In the genomic region with DNA sequence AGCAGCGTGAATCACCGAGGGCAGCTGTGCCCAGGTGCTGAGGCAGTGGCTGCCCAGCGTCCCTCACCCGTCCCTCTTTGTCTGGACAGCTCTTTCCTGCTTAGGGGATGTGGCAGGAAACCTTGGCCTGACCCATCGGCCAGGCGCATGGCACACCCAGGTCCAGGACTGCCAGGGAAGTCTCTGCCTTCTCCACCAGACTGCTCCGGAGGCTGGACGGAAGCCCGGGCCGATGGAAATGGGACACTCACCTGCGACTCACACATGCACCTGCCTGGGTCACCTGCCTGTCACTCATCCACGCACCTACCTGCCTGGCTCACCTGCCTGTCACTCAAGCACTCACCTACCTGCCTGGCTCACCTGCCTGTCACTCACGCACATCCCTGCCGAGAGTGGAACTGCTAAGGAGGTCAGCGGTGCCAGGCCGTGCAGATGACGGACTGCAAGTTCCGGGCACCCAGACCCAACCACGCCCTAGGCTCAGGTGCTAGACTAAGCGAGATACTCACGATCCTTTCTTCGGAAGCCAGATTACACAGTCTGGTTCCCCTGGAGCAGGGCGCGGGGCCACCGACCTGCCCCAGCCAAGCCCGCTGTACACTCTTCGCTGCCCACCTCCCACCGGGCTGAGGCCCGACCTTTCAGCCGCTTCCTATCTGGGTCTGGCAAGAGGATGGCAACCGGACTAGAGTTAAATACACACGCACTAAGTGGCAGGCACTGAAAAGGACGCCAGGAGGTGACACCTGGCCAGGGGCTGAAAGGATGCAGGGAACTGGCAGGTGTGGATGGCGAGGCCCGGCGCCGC, we compare ENCODE assay signal across 8 cellular contexts. TPM values are rescaled to one million over a fixed set of nuclear protein-coding genes. Genes with fewer than 3 reads are reported as not detected.
DNase-seq lines count a peak whose midpoint lies in the region; ATAC-seq, FAIRE-seq and TF ChIP-seq lines count a peak whose summit lies in the region.

No MANE protein-coding gene starts in this region.

- peaks cover 34% of the 10 kb centered on the region for H3K4me1 ChIP-seq in Karpas-422 (ENCODE audit: low read length)
- H3K4me1 ChIP-seq in GM12878 (ENCODE audit: control insufficient read depth, insufficient read depth, low read length), result peaks cover 18% of the 10 kb centered on the region

- H3K79me2 ChIP-seq in Karpas-422 (ENCODE audit: low read length) (peaks cover 56% of the 10 kb centered on the region), GM12878 (ENCODE audit: control insufficient read depth, insufficient read depth, low read length) (peaks cover 44% of the 10 kb centered on the region)

- 18% methylated on average over 37 of the region's 37 CpGs for WGBS in GM12878 (ENCODE audit: insufficient coverage, insufficient replicate concordance, low lambda C conversion rate, missing lambda C conversion rate)

- H3K4me1 Mint-ChIP-seq in Calu3 (ENCODE audit: low read depth, unreplicated experiment) (peaks cover 14% of the 10 kb centered on the region), memory B cell (peaks cover 25% of the 10 kb centered on the region)

- H3K27me3 ChIP-seq in Karpas-422 (ENCODE audit: low read length), result no peaks in the 10 kb centered on the region
- no peaks in the 10 kb centered on the region for H3K27me3 ChIP-seq in GM12878 (replicated peaks in 1 of 2; ENCODE audit: control insufficient read depth in 2 of 2, insufficient read depth in 2 of 2, low read length in 1 of 2)

- H3K36me3 Mint-ChIP-seq in Calu3 (ENCODE audit: insufficient read depth, unreplicated experiment), result peaks cover 36% of the 10 kb centered on the region
- peaks cover 2% of the 10 kb centered on the region for H3K36me3 Mint-ChIP-seq in memory B cell

- CTCF ChIA-PET in Calu3 (lab: Charles Lee) (interaction anchor here (1.6 kb wide), 1 partner anchor 9 kb away, joined by 4 read pairs; no protein-coding TSS in a partner anchor), GM12878 (lab: Yijun Ruan, JAX) (interaction anchor here (0.6 to 0.7 kb wide), 2 partner anchors 150 to 151 kb away, joined by 3 read pairs; no protein-coding TSS in a partner anchor)

- TF ChIP-seq EP300 in GM12878 (IDR thresholded peaks at IDR 0.05; ENCODE audit: borderline replicate concordance in 1 of 2, control insufficient read depth in 1 of 2, low read depth in 2 of 2, low read length in 2 of 2), result no peak

- POLR2A ChIA-PET in GM12878 (lab: Charles Lee), result interaction anchor here (0.6 to 1.4 kb wide), 5 partner anchors 17 to 306 kb away, joined by 3 to 5 read pairs (median 4); no protein-coding TSS in a partner anchor

- peak; percentile 74 for TF ChIP-seq POLR2A in GM12878 (IDR thresholded peaks at IDR 0.05; ENCODE audit: low read depth, low read length)

- H3K27ac ChIP-seq in Karpas-422 (ENCODE audit: low read length), result peak overlapping the region; percentile 29; the same call in 1 of the 2 replicates
- H3K27ac ChIP-seq in GM12878 (ENCODE audit: control insufficient read depth, insufficient read depth), result peak overlapping the region; percentile 78

- DNase-seq in Calu3 (peak; percentile 48), Karpas-422 (peak; percentile 64), GM12878 (ENCODE audit: low read depth, low spot score) (no peak), memory B cell (ENCODE audit: low spot score in 2 of 2) (no peak), NCI-H1092 treated with DMSO at 0.1 percent for 48 hours (lab: John Stamatoyannopoulos, UW) (no peak), medulla oblongata (ENCODE audit: extremely low spot score) (no peak)

- RAD21 ChIA-PET in GM12878 (lab: Charles Lee; ENCODE audit: unreplicated experiment), result interaction anchor here (1.6 kb wide), 1 partner anchor 150 kb away, joined by 6 read pairs; no protein-coding TSS in a partner anchor

- no TSS peak for BruUV-seq in Calu3 (replicated peaks; lab: Mats Ljungman, UMichigan)
- no TSS peak for BruUV-seq in GM12878 (replicated peaks; lab: Mats Ljungman, UMichigan)

- H3K9me3 ChIP-seq in Karpas-422 (ENCODE audit: low read length) (no peaks in the 10 kb centered on the region), GM12878 (replicated peaks; ENCODE audit: control insufficient read depth, insufficient read depth, low read length) (no peaks in the 10 kb centered on the region)

- no peaks in the 10 kb centered on the region for H3K9me3 Mint-ChIP-seq in Calu3 (ENCODE audit: low read depth, unreplicated experiment)
- no peaks in the 10 kb centered on the region for H3K9me3 Mint-ChIP-seq in memory B cell

- H4K20me1 ChIP-seq in Karpas-422 (ENCODE audit: insufficient read depth, low read depth, low read length) (peaks cover 44% of the 10 kb centered on the region; the same call in 1 of the 2 replicates), GM12878 (ENCODE audit: control insufficient read depth, insufficient read depth) (peaks cover 4% of the 10 kb centered on the region; the same call in 1 of the 2 replicates)

- H3K27ac Mint-ChIP-seq in Calu3 (ENCODE audit: unreplicated experiment) (peak overlapping the region; percentile 64), memory B cell (peak overlapping the region; percentile 63)

- no peak overlapping the region for H2AFZ ChIP-seq in Karpas-422 (ENCODE audit: low read length)
- H2AFZ ChIP-seq in GM12878 (ENCODE audit: control insufficient read depth, low read depth, low read length), result no peak overlapping the region

- H3K9me2 ChIP-seq in Karpas-422 (replicated peaks; ENCODE audit: insufficient read depth, low read length), result no peaks in the 10 kb centered on the region

- 0 out of 2 replicates have a peak, but pooled peaks cover 1% of the 10 kb centered on the region for H3K36me3 ChIP-seq in Karpas-422 (ENCODE audit: insufficient read depth, low read length)
- H3K36me3 ChIP-seq in GM12878 (ENCODE audit: control insufficient read depth in 2 of 2, insufficient read depth in 2 of 2, low read length in 1 of 2), result peaks cover 5 to 6% of the 10 kb centered on the region in 2 experiments; a peak in 3 of 4 replicates

- H3K4me3 Mint-ChIP-seq in Calu3 (ENCODE audit: low read depth, unreplicated experiment) (peak overlapping the region; percentile 85), memory B cell (peak overlapping the region; percentile 84)

- TF ChIP-seq RAD21 in GM12878 (IDR thresholded peaks at IDR 0.05; ENCODE audit: insufficient read depth, low read depth, low read length), result no peak

- H3K4me2 ChIP-seq in Karpas-422 (ENCODE audit: low read depth, low read length, poor library complexity, severe bottlenecking) (peak overlapping the region; percentile 99), GM12878 (ENCODE audit: control insufficient read depth, insufficient read depth) (peak overlapping the region; percentile 100)

- no peak for FAIRE-seq in GM12878 (lab: Jason Lieb, UNC)

- ATAC-seq in GM12878, result no peak; the same call in 2 of the 3 replicates
- no peak for ATAC-seq in memory B cell (ENCODE audit: low read depth)
- no peak for ATAC-seq in GM21526 (IDR thresholded peaks at IDR 0.05; ENCODE audit: low FRiP score, unreplicated experiment)
- no peak for ATAC-seq in GM21367 (IDR thresholded peaks at IDR 0.05; ENCODE audit: unreplicated experiment)

- TF ChIP-seq CTCF in Calu3 (IDR thresholded peaks at IDR 0.05; ENCODE audit: unreplicated experiment) (no peak), GM12878 (IDR thresholded peaks at IDR 0.05 in 2 of 3, conservative IDR thresholded peaks at IDR 0.05 in 1 of 3; ENCODE audit: control insufficient read depth in 2 of 3, extremely low read depth in 1 of 3, insufficient read depth in 1 of 3, low read depth in 3 of 3, low read length in 3 of 3) (no peak)

- intact Hi-C loops in Calu3 (cut with micrococcal nuclease; ENCODE audit: unreplicated experiment) (no loop called here), GM12878 (cut with micrococcal nuclease; ENCODE audit: unreplicated experiment) (no loop called here)

- in situ Hi-C loops in GM12878 (cut with MboI), result no loop called here

- H3K9ac ChIP-seq in Karpas-422 (ENCODE audit: low read length) (peak overlapping the region; percentile 99), GM12878 (ENCODE audit: control insufficient read depth, insufficient read depth, low read length) (peak overlapping the region; percentile 92)

- H3K27me3 Mint-ChIP-seq in Calu3 (ENCODE audit: unreplicated experiment), result no peaks in the 10 kb centered on the region
- no peaks in the 10 kb centered on the region for H3K27me3 Mint-ChIP-seq in memory B cell

- peak overlapping the region; percentile 98 for H3K4me3 ChIP-seq in Karpas-422 (ENCODE audit: low read length)
- peak overlapping the region; percentile 78 for H3K4me3 ChIP-seq in GM12878

- SMC1A ChIA-PET in GM12878 (lab: Charles Lee; ENCODE audit: uncharacterized antibody, unreplicated experiment), result interaction anchor here (1.2 kb wide), 1 partner anchor 18 kb away, joined by 5 read pairs; no protein-coding TSS in a partner anchor

RNA-seq across cellular contexts. Expression of a gene that starts 1.1 kb away (rescaled TPM):
- total RNA-seq in Calu3 (2022) (45.6 and 50.0 TPM in 2 replicates), GM12878 (2014; rRNA removed) (45.6 and 55.4 TPM in 2 replicates), GM12878 (2014; rRNA removed; fragmentation: Illumina TruSeq; extraction: Trizol) (28.3 and 33.5 TPM in 2 replicates), GM12878 (2021) (52.0 and 57.1 TPM in 2 replicates)
- 46.1 and 59.3 TPM in 2 replicates for total RNA-seq in Karpas-422 (2014; rRNA removed; shearing (Covaris generic); ENCODE audit: low replicate concordance)
- total RNA-seq in GM12878 (2013; cell fraction: nucleolus; rRNA removed), result 69.9 and 74.2 TPM in 2 replicates
- polyA plus RNA-seq in GM12878 (2011; ENCODE audit: low read depth), result 12.1 TPM
- polyA plus RNA-seq in GM12878 (2011; rRNA removed) (24.3 and 27.0 TPM in 2 replicates), GM12878 (2014; fragmentation: Illumina TruSeq; extraction: Trizol) (38.3 and 43.1 TPM in 2 replicates), GM12878 (2014; fragmentation: Nextera tagmentation; extraction: Ambion mirVana) (1 to 10 TPM in 1 of 2 experiments, under 1 TPM in 1; 0.72 to 3.5 TPM), GM12878 (2014; rRNA removed) (63.0 and 65.0 TPM in 2 replicates), GM12878 (2016; fragmentation: Nextera tagmentation; extraction: Ambion mirVana) (10 to 100 TPM; 70.3 to 70.5 TPM)
- 32.3 and 38.7 TPM in 2 replicates for polyA plus RNA-seq in GM12878 (2011; cell fraction: cytosol; rRNA removed)
- polyA plus RNA-seq in GM12878 (2011; cell fraction: nucleus; rRNA removed), result 41.8 and 58.0 TPM in 2 replicates
- polyA plus RNA-seq in GM12878 (2012), result 36.4 and 40.9 TPM in 2 replicates
- polyA minus RNA-seq in GM12878 (2011; rRNA and poly(A)+ RNA removed), result 6.4 and 16.3 TPM in 2 replicates
- polyA minus RNA-seq in GM12878 (2011; cell fraction: cytosol; rRNA and poly(A)+ RNA removed), result 11.9 and 13.4 TPM in 2 replicates
- 18.4 and 31.2 TPM in 2 replicates for polyA minus RNA-seq in GM12878 (2011; cell fraction: nucleus; rRNA and poly(A)+ RNA removed)

RNA-seq across cellular contexts. Expression of a gene that starts 7.7 kb away (rescaled TPM):
- 2.5 and 4.1 TPM in 2 replicates for total RNA-seq in Calu3 (2022)
- 1.2 and 1.4 TPM in 2 replicates for total RNA-seq in Karpas-422 (2014; rRNA removed; shearing (Covaris generic); ENCODE audit: low replicate concordance)
- 1.4 and 1.6 TPM in 2 replicates for total RNA-seq in GM12878 (2013; cell fraction: nucleolus; rRNA removed)
- 0.60 and 0.85 TPM in 2 replicates for total RNA-seq in GM12878 (2014; rRNA removed)
- 0.13 and 0.41 TPM in 2 replicates for total RNA-seq in GM12878 (2014; rRNA removed; fragmentation: Illumina TruSeq; extraction: Trizol)
- total RNA-seq in GM12878 (2021), result 1.9 and 2.3 TPM in 2 replicates
- 0.21 TPM for polyA plus RNA-seq in GM12878 (2011; ENCODE audit: low read depth)
- polyA plus RNA-seq in GM12878 (2011; rRNA removed), result 0.10 and 0.18 TPM in 2 replicates
- polyA plus RNA-seq in GM12878 (2011; cell fraction: cytosol; rRNA removed), result 0.21 and 0.59 TPM in 2 replicates
- 8.3 and 8.4 TPM in 2 replicates for polyA plus RNA-seq in GM12878 (2011; cell fraction: nucleus; rRNA removed)
- 2.0 and 2.1 TPM in 2 replicates for polyA plus RNA-seq in GM12878 (2012)
- polyA plus RNA-seq in GM12878 (2014; fragmentation: Illumina TruSeq; extraction: Trizol), result 0.06 TPM in 1 of 2 replicates, not detected in the other
- polyA plus RNA-seq in GM12878 (2014; fragmentation: Nextera tagmentation; extraction: Ambion mirVana), result under 1 TPM in 1 of 2 experiments, not detected in 1; 0.07 TPM
- polyA plus RNA-seq in GM12878 (2014; rRNA removed), result 2.0 and 2.3 TPM in 2 replicates
- under 1 TPM; 0.11 to 0.62 TPM for polyA plus RNA-seq in GM12878 (2016; fragmentation: Nextera tagmentation; extraction: Ambion mirVana)
- 0.31 TPM in 1 of 2 replicates, not detected in the other for polyA minus RNA-seq in GM12878 (2011; rRNA and poly(A)+ RNA removed)
- not detected in 2 replicates for polyA minus RNA-seq in GM12878 (2011; cell fraction: cytosol; rRNA and poly(A)+ RNA removed)
- polyA minus RNA-seq in GM12878 (2011; cell fraction: nucleus; rRNA and poly(A)+ RNA removed), result 0.85 and 0.96 TPM in 2 replicates

RNA-seq across cellular contexts. Expression of a gene that starts 26.0 kb away (rescaled TPM):
- total RNA-seq in Calu3 (2022), result 2.0 and 4.2 TPM in 2 replicates
- total RNA-seq in Karpas-422 (2014; rRNA removed; shearing (Covaris generic); ENCODE audit: low replicate concordance), result 2.2 and 2.5 TPM in 2 replicates
- 1.3 and 1.4 TPM in 2 replicates for total RNA-seq in GM12878 (2013; cell fraction: nucleolus; rRNA removed)
- 0.17 and 0.76 TPM in 2 replicates for total RNA-seq in GM12878 (2014; rRNA removed)
- total RNA-seq in GM12878 (2014; rRNA removed; fragmentation: Illumina TruSeq; extraction: Trizol), result 0.37 TPM in 1 of 2 replicates, not detected in the other
- total RNA-seq in GM12878 (2021), result 0.96 and 1.0 TPM in 2 replicates
- 1.9 TPM for polyA plus RNA-seq in GM12878 (2011; ENCODE audit: low read depth)
- not detected in 2 replicates for polyA plus RNA-seq in GM12878 (2011; rRNA removed)
- 0.22 and 0.48 TPM in 2 replicates for polyA plus RNA-seq in GM12878 (2011; cell fraction: cytosol; rRNA removed)
- polyA plus RNA-seq in GM12878 (2011; cell fraction: nucleus; rRNA removed), result 4.2 and 6.9 TPM in 2 replicates
- polyA plus RNA-seq in GM12878 (2012), result 3.7 and 4.4 TPM in 2 replicates
- not detected in 2 replicates for polyA plus RNA-seq in GM12878 (2014; fragmentation: Illumina TruSeq; extraction: Trizol)
- under 1 TPM in 1 of 2 experiments, not detected in 1; 0.31 TPM for polyA plus RNA-seq in GM12878 (2014; fragmentation: Nextera tagmentation; extraction: Ambion mirVana)
- 0.50 and 0.84 TPM in 2 replicates for polyA plus RNA-seq in GM12878 (2014; rRNA removed)
- under 1 TPM in 1 of 2 experiments, not detected in 1; 0.20 TPM for polyA plus RNA-seq in GM12878 (2016; fragmentation: Nextera tagmentation; extraction: Ambion mirVana)
- 0.52 TPM in 1 of 2 replicates, not detected in the other for polyA minus RNA-seq in GM12878 (2011; rRNA and poly(A)+ RNA removed)
- not detected in 2 replicates for polyA minus RNA-seq in GM12878 (2011; cell fraction: cytosol; rRNA and poly(A)+ RNA removed)
- polyA minus RNA-seq in GM12878 (2011; cell fraction: nucleus; rRNA and poly(A)+ RNA removed), result 1.1 and 1.8 TPM in 2 replicates

RNA-seq across cellular contexts. Expression of a gene that starts 35.2 kb away (rescaled TPM):
- total RNA-seq in Calu3 (2022), result 41.1 and 48.3 TPM in 2 replicates
- total RNA-seq in Karpas-422 (2014; rRNA removed; shearing (Covaris generic); ENCODE audit: low replicate concordance), result 28.1 and 94.6 TPM in 2 replicates
- 33.1 and 35.9 TPM in 2 replicates for total RNA-seq in GM12878 (2013; cell fraction: nucleolus; rRNA removed)
- 17.6 and 22.1 TPM in 2 replicates for total RNA-seq in GM12878 (2014; rRNA removed)
- 4.0 and 4.4 TPM in 2 replicates for total RNA-seq in GM12878 (2014; rRNA removed; fragmentation: Illumina TruSeq; extraction: Trizol)
- total RNA-seq in GM12878 (2021), result 29.8 and 34.2 TPM in 2 replicates
- 3.8 TPM for polyA plus RNA-seq in GM12878 (2011; ENCODE audit: low read depth)
- polyA plus RNA-seq in GM12878 (2011; rRNA removed), result 4.6 and 8.3 TPM in 2 replicates
- 7.2 and 11.7 TPM in 2 replicates for polyA plus RNA-seq in GM12878 (2011; cell fraction: cytosol; rRNA removed)
- 255 and 314 TPM in 2 replicates for polyA plus RNA-seq in GM12878 (2011; cell fraction: nucleus; rRNA removed)
- polyA plus RNA-seq in GM12878 (2012), result 21.5 and 22.5 TPM in 2 replicates
- polyA plus RNA-seq in GM12878 (2014; fragmentation: Illumina TruSeq; extraction: Trizol), result 0.62 and 4.5 TPM in 2 replicates
- under 1 TPM; 0.05 to 0.11 TPM for polyA plus RNA-seq in GM12878 (2014; fragmentation: Nextera tagmentation; extraction: Ambion mirVana)
- polyA plus RNA-seq in GM12878 (2014; rRNA removed), result 28.1 and 32.7 TPM in 2 replicates
- polyA plus RNA-seq in GM12878 (2016; fragmentation: Nextera tagmentation; extraction: Ambion mirVana), result 10 to 100 TPM in 1 of 2 experiments, 1 to 10 TPM in 1; 5.9 to 10.9 TPM
- 11.4 and 14.2 TPM in 2 replicates for polyA minus RNA-seq in GM12878 (2011; rRNA and poly(A)+ RNA removed)
- 8.3 and 17.0 TPM in 2 replicates for polyA minus RNA-seq in GM12878 (2011; cell fraction: cytosol; rRNA and poly(A)+ RNA removed)
- 20.7 and 27.7 TPM in 2 replicates for polyA minus RNA-seq in GM12878 (2011; cell fraction: nucleus; rRNA and poly(A)+ RNA removed)

RNA-seq across cellular contexts. Expression of a gene that starts 35.9 kb away (rescaled TPM):
- total RNA-seq in Calu3 (2022) (22.7 and 24.7 TPM in 2 replicates), GM12878 (2014; rRNA removed) (21.3 and 28.4 TPM in 2 replicates), GM12878 (2014; rRNA removed; fragmentation: Illumina TruSeq; extraction: Trizol) (5.3 and 6.0 TPM in 2 replicates), GM12878 (2021) (26.0 and 27.2 TPM in 2 replicates)
- 14.9 and 45.1 TPM in 2 replicates for total RNA-seq in Karpas-422 (2014; rRNA removed; shearing (Covaris generic); ENCODE audit: low replicate concordance)
- total RNA-seq in GM12878 (2013; cell fraction: nucleolus; rRNA removed), result 17.6 and 24.8 TPM in 2 replicates
- 3.3 TPM for polyA plus RNA-seq in GM12878 (2011; ENCODE audit: low read depth)
- polyA plus RNA-seq in GM12878 (2011; rRNA removed) (1.9 and 5.0 TPM in 2 replicates), GM12878 (2014; fragmentation: Illumina TruSeq; extraction: Trizol) (0.13 and 2.5 TPM in 2 replicates), GM12878 (2014; fragmentation: Nextera tagmentation; extraction: Ambion mirVana) (1 to 10 TPM in 1 of 2 experiments, under 1 TPM in 1; 0.16 to 1.5 TPM), GM12878 (2014; rRNA removed) (24.3 and 28.6 TPM in 2 replicates), GM12878 (2016; fragmentation: Nextera tagmentation; extraction: Ambion mirVana) (10 to 100 TPM; 27.5 to 28.4 TPM)
- polyA plus RNA-seq in GM12878 (2011; cell fraction: cytosol; rRNA removed), result 10.4 and 19.0 TPM in 2 replicates
- polyA plus RNA-seq in GM12878 (2011; cell fraction: nucleus; rRNA removed), result 20.4 and 32.0 TPM in 2 replicates
- polyA plus RNA-seq in GM12878 (2012), result 8.7 and 11.0 TPM in 2 replicates
- polyA minus RNA-seq in GM12878 (2011; rRNA and poly(A)+ RNA removed), result 2.6 and 5.0 TPM in 2 replicates
- polyA minus RNA-seq in GM12878 (2011; cell fraction: cytosol; rRNA and poly(A)+ RNA removed), result 4.4 and 6.0 TPM in 2 replicates
- 13.7 and 28.9 TPM in 2 replicates for polyA minus RNA-seq in GM12878 (2011; cell fraction: nucleus; rRNA and poly(A)+ RNA removed)

Comparison
In these comparisons a context has a peak if more than half of its experiments do, and no peak if none do; other contexts are left out.
1. DNase-seq: peak in Calu3 (single experiment) and Karpas-422 (single experiment); none in GM12878 (single experiment), memory B cell (0 of 2), NCI-H1092 treated with DMSO at 0.1 percent for 48 hours (single experiment) and medulla oblongata (single experiment).